Comparison of ENCODE assay signal across 11 cellular contexts in the genomic region with DNA sequence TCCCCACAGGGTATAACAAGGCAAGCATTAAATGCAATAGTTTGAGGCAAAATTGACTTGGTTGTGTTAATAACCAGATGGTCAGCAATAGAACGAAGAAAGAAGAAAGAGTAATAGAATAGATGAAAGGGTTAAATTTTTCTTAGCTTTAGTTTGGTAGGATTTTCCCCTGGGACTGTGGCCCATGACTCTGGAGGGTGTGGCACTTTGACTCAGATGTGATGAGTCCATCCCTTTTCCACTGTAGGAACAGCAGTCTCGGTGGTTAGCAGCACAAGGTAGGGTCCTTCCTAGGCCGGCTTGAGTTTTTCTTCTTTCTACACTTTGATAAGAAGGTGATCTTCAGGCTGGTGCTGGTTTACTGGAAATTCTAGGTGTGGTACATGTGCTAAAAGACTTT. TPM values are rescaled to one million over a fixed set of nuclear protein-coding genes. Genes with fewer than 3 reads are reported as not detected.
A peak's percentile ranks its signal among the peaks of the same experiment; 100 is the strongest.
DNase-seq lines count a peak whose midpoint lies in the region; ATAC-seq and TF ChIP-seq lines count a peak whose summit lies in the region.
"Not testable (repeated sequence)": the region's sequence is repeated elsewhere in the genome, so short reads cannot be mapped to it uniquely, and the experiment has no call there.
"Had no signal": no experiment of that assay in that cellular context is flagged by ENCODE, and none has a peak within 500 bp of the region (broad histone marks: within the 10 kb centered on the region; RNA-seq: fewer than 3 reads in every experiment).

No MANE protein-coding gene starts in this region.

- dilution Hi-C loops in mammary epithelial cell (cut with HindIII; ENCODE audit: low sequenced_read_pairs) = not testable (repeated sequence)

- peaks cover 43% of the 10 kb centered on the region for H3K4me1 Mint-ChIP-seq in Calu3 (ENCODE audit: low read depth, unreplicated experiment)

- H3K4me2 ChIP-seq in HCT116 (ENCODE audit: low read length) = peak overlapping the region; percentile 3; the same call in 1 of the 2 replicates
- H3K4me2 ChIP-seq in mammary epithelial cell (ENCODE audit: insufficient read depth, low read depth, low read length) = not testable (repeated sequence)

- not testable (repeated sequence) for H3K9me3 ChIP-seq in HCT116 (ENCODE audit: control insufficient read depth in 1 of 2, insufficient read depth in 1 of 2, low read depth in 1 of 2, low read length in 2 of 2); mammary epithelial cell (replicated peaks; ENCODE audit: insufficient read depth, low read length)

- H2AFZ ChIP-seq in HCT116 (ENCODE audit: low read depth, low read length, poor library complexity, severe bottlenecking); mammary epithelial cell (ENCODE audit: low read depth, low read length): not testable (repeated sequence)

- BruUV-seq in Calu3 (replicated peaks; lab: Mats Ljungman, UMichigan); HCT116 (replicated peaks; lab: Mats Ljungman, UMichigan); mammary epithelial cell (replicated peaks; lab: Mats Ljungman, UMichigan): not testable (repeated sequence)

- H3K4me3 ChIP-seq in HCT116 (replicated peaks in 1 of 2; ENCODE audit: low read depth in 1 of 2, low read length in 2 of 2); mammary epithelial cell (replicated peaks in 1 of 3; ENCODE audit: insufficient read depth in 1 of 3, low read depth in 2 of 3, low read length in 3 of 3); fibroblast of the aortic adventitia (ENCODE audit: low read depth, low read length): not testable (repeated sequence)

- peaks cover 32% of the 10 kb centered on the region for H3K36me3 Mint-ChIP-seq in Calu3 (ENCODE audit: insufficient read depth, unreplicated experiment)

- CTCF ChIA-PET in Calu3 (lab: Charles Lee); HCT116 (lab: Charles Lee); mammary epithelial cell (lab: Charles Lee; ENCODE audit: low non-redundant PET): not testable (repeated sequence)

- H3K4me3 Mint-ChIP-seq in Calu3 (ENCODE audit: low read depth, unreplicated experiment) = peak overlapping the region; percentile 63

- not testable (repeated sequence) for H3K79me2 ChIP-seq in HCT116 (ENCODE audit: insufficient read depth, low read length); mammary epithelial cell (ENCODE audit: insufficient read depth, low read length)

- H3K27me3 Mint-ChIP-seq in Calu3 (ENCODE audit: unreplicated experiment) = not testable (repeated sequence)

- not testable (repeated sequence) for H3K9me2 ChIP-seq in HCT116 (ENCODE audit: insufficient read depth)

- H3K4me1 ChIP-seq in HCT116 (ENCODE audit: control insufficient read depth in 1 of 2, insufficient read depth in 2 of 2, low read length in 2 of 2); mammary epithelial cell (ENCODE audit: insufficient read depth, low read length): not testable (repeated sequence)

- not testable (repeated sequence) for H3K27me3 ChIP-seq in HCT116 (ENCODE audit: insufficient read depth, low read length); mammary epithelial cell (ENCODE audit: insufficient read depth, low read length)

- peak overlapping the region; percentile 18 for H3K27ac Mint-ChIP-seq in Calu3 (ENCODE audit: unreplicated experiment)

- not testable (repeated sequence) for H3K9me3 Mint-ChIP-seq in Calu3 (ENCODE audit: low read depth, unreplicated experiment)

- not testable (repeated sequence) for H3K27ac ChIP-seq in HCT116 (ENCODE audit: low read depth, low read length); mammary epithelial cell (ENCODE audit: insufficient read depth, low read depth, low read length)

- POLR2A ChIA-PET in HCT116 (lab: Charles Lee) = not testable (repeated sequence)

- not testable (repeated sequence) for H4K20me1 ChIP-seq in HCT116 (ENCODE audit: insufficient read depth); mammary epithelial cell (ENCODE audit: insufficient read depth, low read length)

- intact Hi-C loops in Calu3 (cut with micrococcal nuclease; ENCODE audit: unreplicated experiment); HCT116 (cut with micrococcal nuclease); mammary epithelial cell (cut with micrococcal nuclease): not testable (repeated sequence)

- TF ChIP-seq RAD21 in HCT116 (IDR thresholded peaks at IDR 0.05; ENCODE audit: low read depth) = not testable (repeated sequence)

- H3K9ac ChIP-seq in HCT116 (ENCODE audit: low read length); mammary epithelial cell (ENCODE audit: insufficient read depth, low read length): not testable (repeated sequence)

- not testable (repeated sequence) for TF ChIP-seq CTCF in Calu3 (IDR thresholded peaks at IDR 0.05; ENCODE audit: unreplicated experiment); HCT116 (IDR thresholded peaks at IDR 0.05 in 2 of 3, conservative IDR thresholded peaks at IDR 0.05 in 1 of 3; ENCODE audit: borderline replicate concordance in 1 of 3, insufficient read depth in 1 of 3, low read depth in 2 of 3, low read length in 2 of 3); mammary epithelial cell (conservative IDR thresholded peaks at IDR 0.05 in 1 of 2, IDR thresholded peaks at IDR 0.05 in 1 of 2; ENCODE audit: extremely low read depth in 1 of 2, insufficient read depth in 1 of 2, low read depth in 1 of 2, low read length in 2 of 2); fibroblast of the aortic adventitia (IDR thresholded peaks at IDR 0.05; ENCODE audit: insufficient read depth, low read length)

- 33% methylated on average over 3 of the region's 3 CpGs for WGBS in mammary epithelial cell (ENCODE audit: low coverage, missing lambda C conversion rate)

- not testable (repeated sequence) for ATAC-seq in HCT116

- not testable (repeated sequence) for TF ChIP-seq POLR2A in HCT116 (IDR thresholded peaks at IDR 0.05; ENCODE audit: borderline replicate concordance, extremely low read depth, insufficient read depth, insufficient read length)

- DNase-seq in Calu3 (peak; percentile 45), LoVo (ENCODE audit: low spot score) (peak; percentile 11), SW480 (ENCODE audit: low spot score) (peak; percentile 5), mammary epithelial cell (peak; percentile 54), fibroblast of the aortic adventitia (ENCODE audit: low read depth) (peak; percentile 16)
- DNase-seq in HCT116 (ENCODE audit: low read depth, low spot score) = not testable (repeated sequence)

- in situ Hi-C loops in mammary epithelial cell (cut with MboI; ENCODE audit: low sequenced_read_pairs in 2 of 2) = not testable (repeated sequence)

- RAD21 ChIA-PET in HCT116 (lab: Charles Lee; ENCODE audit: low non-redundant PET in 1 of 2, low total read pairs in 2 of 2, uncharacterized antibody in 2 of 2, unreplicated experiment in 2 of 2) = not testable (repeated sequence)

- H3K36me3 ChIP-seq in HCT116 (ENCODE audit: control insufficient read depth in 1 of 2, insufficient read depth in 2 of 2, low read length in 2 of 2); mammary epithelial cell (ENCODE audit: insufficient read depth, low read length): not testable (repeated sequence)

RNA-seq across cellular contexts. Expression of a gene that starts 54.7 kb away (rescaled TPM):
- total RNA-seq in Calu3 (2022) = 2.2 and 2.6 TPM in 2 replicates
- not detected for total RNA-seq in HCT116 (2021; ENCODE audit: unreplicated experiment)
- not detected in 2 replicates for polyA plus RNA-seq in HCT116 (2012)
- not detected for total RNA-seq in mammary epithelial cell
- polyA plus RNA-seq in mammary epithelial cell = not detected
- not detected for polyA minus RNA-seq in mammary epithelial cell
- total RNA-seq in fibroblast of the aortic adventitia (ENCODE audit: low replicate concordance) = 0.09 TPM in 1 of 2 replicates, not detected in the other
- total RNA-seq: Caco-2; CD8-positive, alpha-beta memory T cell; G401; GM12878; HepG2 had no signal
- polyA plus RNA-seq: CD8-positive, alpha-beta memory T cell; GM12878; HepG2 had no signal
